Comparison of ENCODE assay signal across 2 cellular contexts in genomic region chr4:181475781-181476180, GRCh38.
TF ChIP-seq lines count a peak whose summit lies in the region.

No MANE protein-coding gene starts in this region.

TF ChIP-seq in GM23338, 12 proteins besides CTCF, POLR2A, EP300 and RAD21 (continued from another document):
- no peak for TF ChIP-seq JUNB (IDR thresholded peaks at IDR 0.05; ENCODE audit: unreplicated experiment)
- TF ChIP-seq ETS1 (IDR thresholded peaks at IDR 0.05), result no peak
- TF ChIP-seq STAT1 (IDR thresholded peaks at IDR 0.05; ENCODE audit: unreplicated experiment), result no peak
- TF ChIP-seq EZH2 (IDR thresholded peaks at IDR 0.05; ENCODE audit: low read depth, unreplicated experiment), result no peak
- no peak for TF ChIP-seq POLR2AphosphoS5 (IDR thresholded peaks at IDR 0.05; ENCODE audit: low read depth)
- TF ChIP-seq ZNF114 (CRISPR knock-in tag; IDR thresholded peaks at IDR 0.05), result no peak
- no peak for TF ChIP-seq REST (IDR thresholded peaks at IDR 0.05; ENCODE audit: unreplicated experiment)

TF ChIP-seq in HepG2, 621 proteins besides CTCF, POLR2A, EP300 and RAD21:
- no peak for TF ChIP-seq BATF2 (CRISPR knock-in tag; IDR thresholded peaks at IDR 0.05)
- TF ChIP-seq U2AF2 (IDR thresholded peaks at IDR 0.05; ENCODE audit: low read depth, low read length), result no peak
- no peak for TF ChIP-seq ZBTB2 (CRISPR knock-in tag; IDR thresholded peaks at IDR 0.05; ENCODE audit: low read depth)
- no peak for TF ChIP-seq TFDP1 (CRISPR knock-in tag; IDR thresholded peaks at IDR 0.05; ENCODE audit: borderline replicate concordance)
- no peak for TF ChIP-seq CEBPB (IDR thresholded peaks at IDR 0.05; ENCODE audit: borderline replicate concordance, low read depth, low read length)
- no peak for TF ChIP-seq ZBTB43 (CRISPR knock-in tag; conservative IDR thresholded peaks at IDR 0.05)
- no peak for TF ChIP-seq AHDC1 (CRISPR knock-in tag; IDR thresholded peaks at IDR 0.05; ENCODE audit: borderline replicate concordance)
- no peak for TF ChIP-seq PTBP1 (IDR thresholded peaks at IDR 0.05; ENCODE audit: low read depth, low read length, poor library complexity, severe bottlenecking)
- no peak for TF ChIP-seq MIER2 (CRISPR knock-in tag; IDR thresholded peaks at IDR 0.05)
- no peak for TF ChIP-seq ZNF777 (CRISPR knock-in tag; IDR thresholded peaks at IDR 0.05)
- TF ChIP-seq IKZF1 (IDR thresholded peaks at IDR 0.05), result no peak
- no peak for TF ChIP-seq SALL1 (CRISPR knock-in tag; IDR thresholded peaks at IDR 0.05)
- TF ChIP-seq ZNF136 (CRISPR knock-in tag; IDR thresholded peaks at IDR 0.05; ENCODE audit: low read depth), result no peak
- TF ChIP-seq NFKBIZ (CRISPR knock-in tag; IDR thresholded peaks at IDR 0.05), result no peak
- no peak for TF ChIP-seq ZNF704 (CRISPR knock-in tag; IDR thresholded peaks at IDR 0.05; ENCODE audit: borderline replicate concordance)
- TF ChIP-seq ZNF781 (CRISPR knock-in tag; IDR thresholded peaks at IDR 0.05; ENCODE audit: borderline replicate concordance, not compliant biosample characterization), result no peak
